ENCODE assay signal across 21 cellular contexts in the genomic region with DNA sequence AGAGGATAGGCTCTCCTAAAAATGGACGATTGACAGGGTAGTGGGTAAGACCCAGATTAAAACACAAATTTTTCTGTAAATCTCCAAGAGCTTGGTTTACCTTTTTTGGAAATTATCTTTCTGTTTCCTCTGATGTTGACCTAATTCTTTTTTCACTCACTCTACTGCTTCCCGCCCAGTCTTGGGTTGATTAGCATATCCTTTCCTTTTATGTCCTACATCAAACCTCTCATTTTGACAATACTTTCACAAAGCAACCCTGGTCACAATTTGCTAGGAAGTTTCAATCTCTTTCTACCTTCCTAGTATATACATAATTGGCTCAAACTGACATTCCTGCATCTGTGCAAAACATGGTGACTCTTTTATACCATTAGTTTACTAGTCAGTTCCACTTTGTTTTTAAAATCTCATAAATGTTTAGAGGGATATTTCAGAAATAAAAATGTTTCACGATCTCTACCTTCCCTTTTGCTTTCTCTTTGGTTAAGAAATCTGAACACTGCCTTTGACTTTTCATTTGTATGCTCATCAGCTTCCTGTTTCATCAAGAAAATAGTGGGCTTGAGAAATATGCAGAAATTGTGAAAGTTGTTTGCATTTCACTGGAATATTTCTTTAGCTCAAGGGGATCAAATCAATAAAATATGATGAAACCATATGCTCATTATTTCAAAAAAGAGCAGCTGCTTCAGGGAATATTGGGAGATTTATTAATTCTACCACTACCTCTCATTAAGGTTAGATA.
A peak's percentile ranks its signal among the peaks of the same experiment; 100 is the strongest.
DNase-seq lines count a peak whose midpoint lies in the region; TF ChIP-seq lines count a peak whose summit lies in the region.
"Had no signal": no experiment of that assay in that cellular context is flagged by ENCODE, and none has a peak within 500 bp of the region (broad histone marks: within the 10 kb centered on the region; RNA-seq: fewer than 3 reads in every experiment).

No MANE protein-coding gene starts in this region.

- no peak overlapping the region for H4K12ac ChIP-seq in trophoblast cell (ENCODE audit: low read depth, low read length)

- WGBS in trophoblast cell (ENCODE audit: extremely low coverage, insufficient coverage, insufficient read length), result no CpG with 5 or more reads among the region's 3 CpGs

- H3K4me3 ChIP-seq in Loucy (ENCODE audit: low read length, poor library complexity, severe bottlenecking), result peak overlapping the region; percentile 10
- no peak overlapping the region for H3K4me3 ChIP-seq in trophoblast cell (ENCODE audit: low read depth, low read length)
- no peak overlapping the region for H3K4me3 ChIP-seq in left ventricle myocardium inferior
- H3K4me3 ChIP-seq: A549, cardiac muscle cell, left lung, psoas muscle had no signal

- H3K9ac ChIP-seq in Loucy (ENCODE audit: low read depth, low read length, poor library complexity, severe bottlenecking), result no peak overlapping the region
- no peak overlapping the region for H3K9ac ChIP-seq in trophoblast cell (ENCODE audit: low read length)

- H2AK5ac ChIP-seq in trophoblast cell (ENCODE audit: low read length), result no peak overlapping the region

- intact Hi-C loops in activated CD4-positive, alpha-beta T cell treated with anti-CD3 and anti-CD28 coated beads, Interleukin-2, amount 10 ng/mL, durations not matched to agents 24 days and 14 days (cut with micrococcal nuclease), result no loop called here
- intact Hi-C loops in dendritic cell treated with granulocyte-macrophage colony-stimulating factor and Interleukin-4, amounts not matched to agents 40 ng/mL and 50 ng/mL, for 4 days (cut with micrococcal nuclease), result no loop called here
- intact Hi-C loops in left ventricle myocardium inferior (cut with micrococcal nuclease), result no loop called here

- TF ChIP-seq CTCF in Loucy (conservative IDR thresholded peaks at IDR 0.05; ENCODE audit: low read length), result no peak
- TF ChIP-seq CTCF in osteocyte (IDR thresholded peaks at IDR 0.05), result no peak
- TF ChIP-seq CTCF in left ventricle myocardium inferior (IDR thresholded peaks at IDR 0.05; ENCODE audit: borderline replicate concordance), result no peak

- H3K4me1 ChIP-seq in Loucy (ENCODE audit: insufficient read depth, low read length, poor library complexity, severe bottlenecking), result no peaks in the 10 kb centered on the region
- no peaks in the 10 kb centered on the region for H3K4me1 ChIP-seq in trophoblast cell (ENCODE audit: control insufficient read depth in 1 of 2, insufficient read depth in 2 of 2, low read length in 2 of 2)
- no peaks in the 10 kb centered on the region for H3K4me1 ChIP-seq in left ventricle myocardium inferior
- H3K4me1 ChIP-seq: A549, foreskin keratinocyte, psoas muscle had no signal

- peaks cover 2% of the 10 kb centered on the region for H3K27me3 Mint-ChIP-seq in activated CD4-positive, alpha-beta T cell treated with anti-CD3 and anti-CD28 coated beads, Interleukin-2, amount 10 ng/mL, durations not matched to agents 24 days and 14 days
- H3K27me3 Mint-ChIP-seq in dendritic cell treated with granulocyte-macrophage colony-stimulating factor and Interleukin-4, amounts not matched to agents 40 ng/mL and 50 ng/mL, for 4 days, result no peaks in the 10 kb centered on the region
- peaks cover 2% of the 10 kb centered on the region for H3K27me3 Mint-ChIP-seq in osteocyte (ENCODE audit: unreplicated experiment)
- H3K27me3 Mint-ChIP-seq: activated CD4-positive, alpha-beta T cell treated with anti-CD3 and anti-CD28 coated beads, Interleukin-2, amount 10 ng/mL, durations not matched to agents 7 days and 5 days; activated naive CD8-positive, alpha-beta T cell treated with anti-CD3 and anti-CD28 coated beads for 36 hours; activated T-cell treated with anti-CD3 and anti-CD28 coated beads, Interleukin-2, amount 50 U/mL, for 24 hours had no signal

- H3K27ac ChIP-seq in trophoblast cell (ENCODE audit: low read depth, low read length) (no peak overlapping the region), left ventricle myocardium inferior (replicated peaks) (no peak overlapping the region)
- H3K27ac ChIP-seq: A549, cardiac muscle cell, foreskin keratinocyte, psoas muscle had no signal

- no peak overlapping the region for H3K18ac ChIP-seq in trophoblast cell (ENCODE audit: low read length)

- H4K91ac ChIP-seq in trophoblast cell (ENCODE audit: low read depth, low read length), result no peak overlapping the region

- H4K8ac ChIP-seq in trophoblast cell (ENCODE audit: low read depth, low read length), result no peak overlapping the region

- no peak overlapping the region for H3K27ac Mint-ChIP-seq in activated CD4-positive, alpha-beta T cell treated with anti-CD3 and anti-CD28 coated beads, Interleukin-2, amount 10 ng/mL, durations not matched to agents 24 days and 14 days
- H3K27ac Mint-ChIP-seq in dendritic cell treated with granulocyte-macrophage colony-stimulating factor and Interleukin-4, amounts not matched to agents 40 ng/mL and 50 ng/mL, for 4 days, result peak overlapping the region; percentile 79
- peak overlapping the region; percentile 9 for H3K27ac Mint-ChIP-seq in osteocyte (ENCODE audit: unreplicated experiment)
- H3K27ac Mint-ChIP-seq: activated CD4-positive, alpha-beta T cell treated with anti-CD3 and anti-CD28 coated beads, Interleukin-2, amount 10 ng/mL, durations not matched to agents 7 days and 5 days; activated naive CD8-positive, alpha-beta T cell treated with anti-CD3 and anti-CD28 coated beads for 36 hours; activated T-cell treated with anti-CD3 and anti-CD28 coated beads, Interleukin-2, amount 50 U/mL, for 24 hours had no signal

- H3K14ac ChIP-seq in trophoblast cell (ENCODE audit: low read length), result no peak overlapping the region

- no peak overlapping the region for H2BK5ac ChIP-seq in trophoblast cell (ENCODE audit: low read depth, low read length, poor library complexity)

- no peak overlapping the region for H2BK12ac ChIP-seq in trophoblast cell (ENCODE audit: low read length)

- H2AFZ ChIP-seq in Loucy (ENCODE audit: low read length), result peak overlapping the region; percentile 43
- H2AFZ ChIP-seq in trophoblast cell (ENCODE audit: insufficient read depth, low read length, poor library complexity), result no peak overlapping the region

- H3K36me3 Mint-ChIP-seq in activated CD4-positive, alpha-beta T cell treated with anti-CD3 and anti-CD28 coated beads, Interleukin-2, amount 10 ng/mL, durations not matched to agents 24 days and 14 days (ENCODE audit: low read depth), result no peaks in the 10 kb centered on the region
- H3K36me3 Mint-ChIP-seq in dendritic cell treated with granulocyte-macrophage colony-stimulating factor and Interleukin-4, amounts not matched to agents 40 ng/mL and 50 ng/mL, for 4 days (ENCODE audit: low read depth), result no peaks in the 10 kb centered on the region
- no peaks in the 10 kb centered on the region for H3K36me3 Mint-ChIP-seq in osteocyte (ENCODE audit: unreplicated experiment)
- H3K36me3 Mint-ChIP-seq: activated naive CD8-positive, alpha-beta T cell treated with anti-CD3 and anti-CD28 coated beads for 36 hours had no signal

- no peak overlapping the region for H2BK120ac ChIP-seq in trophoblast cell (ENCODE audit: insufficient read depth, low read length, poor library complexity)

- no peaks in the 10 kb centered on the region for H3K79me2 ChIP-seq in Loucy (ENCODE audit: insufficient read depth, low read length)
- H3K79me2 ChIP-seq in trophoblast cell (ENCODE audit: control insufficient read depth, insufficient read depth, low read length, poor library complexity), result no peaks in the 10 kb centered on the region

- H3K4me2 ChIP-seq in Loucy (ENCODE audit: low read depth, low read length, poor library complexity, severe bottlenecking) (peak overlapping the region; percentile 23), trophoblast cell (ENCODE audit: low read length) (no peak overlapping the region)
- H3K4me2 ChIP-seq: A549 had no signal

- H4K20me1 ChIP-seq in Loucy (ENCODE audit: insufficient read depth, low read length, poor library complexity, severe bottlenecking), result no peaks in the 10 kb centered on the region

- peak overlapping the region; percentile 6 for H3K4me3 Mint-ChIP-seq in activated CD4-positive, alpha-beta T cell treated with anti-CD3 and anti-CD28 coated beads, Interleukin-2, amount 10 ng/mL, durations not matched to agents 24 days and 14 days
- H3K4me3 Mint-ChIP-seq in dendritic cell treated with granulocyte-macrophage colony-stimulating factor and Interleukin-4, amounts not matched to agents 40 ng/mL and 50 ng/mL, for 4 days, result peak overlapping the region; percentile 55
- H3K4me3 Mint-ChIP-seq in osteocyte (ENCODE audit: unreplicated experiment), result peak overlapping the region; percentile 0
- H3K4me3 Mint-ChIP-seq: activated CD4-positive, alpha-beta T cell treated with anti-CD3 and anti-CD28 coated beads, Interleukin-2, amount 10 ng/mL, durations not matched to agents 7 days and 5 days; activated naive CD8-positive, alpha-beta T cell treated with anti-CD3 and anti-CD28 coated beads for 36 hours; activated T-cell treated with anti-CD3 and anti-CD28 coated beads, Interleukin-2, amount 50 U/mL, for 24 hours had no signal

- H3K27me3 ChIP-seq in Loucy (ENCODE audit: insufficient read depth, low read length, poor library complexity, severe bottlenecking) (no peaks in the 10 kb centered on the region), trophoblast cell (ENCODE audit: insufficient read depth, low read length) (no peaks in the 10 kb centered on the region), left ventricle myocardium inferior (ENCODE audit: low read depth) (no peaks in the 10 kb centered on the region)
- H3K27me3 ChIP-seq: cardiac muscle cell, foreskin keratinocyte, left lung had no signal

- H3K9me2 ChIP-seq in Loucy (replicated peaks; ENCODE audit: low read depth, low read length), result no peaks in the 10 kb centered on the region

- DNase-seq in activated CD4-positive, alpha-beta T cell treated with anti-CD3 and anti-CD28 coated beads, Interleukin-2, amount 10 ng/mL, durations not matched to agents 24 days and 14 days, result no peak
- DNase-seq in activated CD4-positive, alpha-beta T cell treated with anti-CD3 and anti-CD28 coated beads, Interleukin-2, amount 50 U/mL, for 1 hour, result no peak
- DNase-seq in osteocyte (ENCODE audit: extremely low spot score, unreplicated experiment) (no peak), glomerular visceral epithelial cell (ENCODE audit: extremely low spot score) (no peak), trophoblast cell (no peak), left ventricle myocardium inferior (no peak)
- DNase-seq: activated CD4-positive, alpha-beta T cell treated with anti-CD3 and anti-CD28 coated beads, Interleukin-2, amount 10 ng/mL, durations not matched to agents 7 days and 5 days; activated naive CD8-positive, alpha-beta T cell treated with anti-CD3 and anti-CD28 coated beads for 36 hours; activated T-cell treated with anti-CD3 and anti-CD28 coated beads, Interleukin-2, amount 50 U/mL, for 24 hours; left lung; NCI-H345; psoas muscle; SIG-M5; stimulated activated CD4-positive, alpha-beta T cell treated with anti-CD3 and anti-CD28 coated beads, Interleukin-12 subunit alpha, Interleukin-12 subunit beta, amount 100 ng/mL, for 4 hours; stimulated activated naive CD4-positive, alpha-beta T cell; T1000 had no signal

- H3F3A ChIP-seq in Loucy (ENCODE audit: low read depth), result no peaks in the 10 kb centered on the region

- peaks cover 2% of the 10 kb centered on the region for H3K4me1 Mint-ChIP-seq in activated CD4-positive, alpha-beta T cell treated with anti-CD3 and anti-CD28 coated beads, Interleukin-2, amount 10 ng/mL, durations not matched to agents 24 days and 14 days
- H3K4me1 Mint-ChIP-seq in dendritic cell treated with granulocyte-macrophage colony-stimulating factor and Interleukin-4, amounts not matched to agents 40 ng/mL and 50 ng/mL, for 4 days (ENCODE audit: low read depth), result peaks cover 13% of the 10 kb centered on the region
- H3K4me1 Mint-ChIP-seq in osteocyte (ENCODE audit: unreplicated experiment), result peaks cover 15% of the 10 kb centered on the region

- no peaks in the 10 kb centered on the region for H3K79me1 ChIP-seq in trophoblast cell (ENCODE audit: low read length)

- no peak overlapping the region for H3K4ac ChIP-seq in trophoblast cell (ENCODE audit: low read depth, low read length)

- no peaks in the 10 kb centered on the region for H3K36me3 ChIP-seq in Loucy (ENCODE audit: insufficient read depth, low read length)
- H3K36me3 ChIP-seq in trophoblast cell (ENCODE audit: control insufficient read depth in 1 of 2, insufficient read depth in 2 of 2, low read length in 2 of 2), result no peaks in the 10 kb centered on the region
- no peaks in the 10 kb centered on the region for H3K36me3 ChIP-seq in left ventricle myocardium inferior
- H3K36me3 ChIP-seq: cardiac muscle cell, left lung had no signal

- H3K9me3 Mint-ChIP-seq in activated CD4-positive, alpha-beta T cell treated with anti-CD3 and anti-CD28 coated beads, Interleukin-2, amount 10 ng/mL, durations not matched to agents 24 days and 14 days, result no peaks in the 10 kb centered on the region
- no peaks in the 10 kb centered on the region for H3K9me3 Mint-ChIP-seq in dendritic cell treated with granulocyte-macrophage colony-stimulating factor and Interleukin-4, amounts not matched to agents 40 ng/mL and 50 ng/mL, for 4 days
- no peaks in the 10 kb centered on the region for H3K9me3 Mint-ChIP-seq in osteocyte (ENCODE audit: unreplicated experiment)
- H3K9me3 Mint-ChIP-seq: activated CD4-positive, alpha-beta T cell treated with anti-CD3 and anti-CD28 coated beads, Interleukin-2, amount 10 ng/mL, durations not matched to agents 7 days and 5 days; activated naive CD8-positive, alpha-beta T cell treated with anti-CD3 and anti-CD28 coated beads for 36 hours; activated T-cell treated with anti-CD3 and anti-CD28 coated beads, Interleukin-2, amount 50 U/mL, for 24 hours had no signal

- no peak overlapping the region for H3K23ac ChIP-seq in trophoblast cell (ENCODE audit: low read length)

- no peaks in the 10 kb centered on the region for H3K9me3 ChIP-seq in Loucy (ENCODE audit: insufficient read depth, low read depth, low read length)
- no peaks in the 10 kb centered on the region for H3K9me3 ChIP-seq in trophoblast cell (ENCODE audit: insufficient read depth, low read depth, low read length)
- no peaks in the 10 kb centered on the region for H3K9me3 ChIP-seq in left ventricle myocardium inferior (replicated peaks)
- H3K9me3 ChIP-seq: A549, left lung, psoas muscle had no signal

Comparison
In these comparisons a context has a peak if more than half of its experiments do, and no peak if none do; other contexts are left out.
1. H3K4me3 Mint-ChIP-seq: peak in every context shown above with its lines; median percentile 55 in dendritic cell treated with granulocyte-macrophage colony-stimulating factor and Interleukin-4, amounts not matched to agents 40 ng/mL and 50 ng/mL, for 4 days; 6 in activated CD4-positive, alpha-beta T cell treated with anti-CD3 and anti-CD28 coated beads, Interleukin-2, amount 10 ng/mL, durations not matched to agents 24 days and 14 days; 0 in osteocyte.